10 cellular contexts compared by ENCODE assay signal in the genomic region with DNA sequence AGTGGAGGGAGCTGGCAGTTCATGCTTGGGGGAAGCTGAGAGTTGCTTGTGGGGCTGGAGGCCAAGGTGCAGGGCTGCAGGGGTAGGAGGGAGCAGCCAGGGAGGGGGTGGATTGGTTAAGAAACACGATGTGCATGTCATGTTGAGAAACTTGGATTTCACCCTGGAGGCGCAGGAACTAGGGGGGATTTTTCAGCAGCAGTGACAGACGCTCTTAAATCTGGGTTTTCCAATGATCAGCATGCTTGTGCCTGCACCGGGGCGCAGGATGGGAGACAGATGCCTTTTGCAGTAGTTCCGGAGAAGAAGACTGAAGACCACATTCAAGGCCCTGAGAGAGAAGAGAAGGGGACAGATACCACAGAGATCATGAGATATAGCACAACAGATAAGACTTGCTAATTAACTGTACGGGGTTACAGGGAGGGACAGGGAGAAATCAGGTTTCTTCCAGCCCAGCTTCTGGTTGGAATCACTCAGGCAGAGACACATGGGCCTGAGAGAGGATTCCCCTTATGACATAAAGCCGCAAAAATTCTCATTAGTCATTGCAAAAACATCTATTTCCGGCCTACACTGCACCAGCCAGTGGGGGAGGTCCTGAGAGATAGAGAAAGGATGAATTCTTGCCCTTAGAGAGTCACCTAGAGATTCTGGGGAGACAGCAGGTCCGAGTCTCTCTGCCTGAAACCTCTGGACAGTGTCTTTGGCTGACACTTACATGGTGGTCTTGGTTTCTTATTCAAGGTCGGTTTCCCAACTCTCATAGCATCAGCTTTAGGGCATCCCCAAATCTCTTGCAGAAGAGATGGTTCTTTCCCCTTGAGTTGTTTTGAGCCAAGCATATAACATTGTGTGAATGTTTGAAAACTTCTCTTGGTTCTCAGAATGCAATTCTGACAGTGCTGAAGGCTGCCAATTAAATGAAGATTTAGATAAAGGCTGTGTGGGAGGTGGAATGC. TPM values are rescaled to one million over a fixed set of nuclear protein-coding genes. Genes with fewer than 3 reads are reported as not detected.
DNase-seq lines count a peak whose midpoint lies in the region; ATAC-seq and TF ChIP-seq lines count a peak whose summit lies in the region.
"Had no signal": no experiment of that assay in that cellular context is flagged by ENCODE, and none has a peak within 500 bp of the region (broad histone marks: within the 10 kb centered on the region; RNA-seq: fewer than 3 reads in every experiment).

No MANE protein-coding gene starts in this region.

- in situ Hi-C loops in G401 (cut with HindIII; ENCODE audit: low sequenced_read_pairs): no loop called here

- no peaks in the 10 kb centered on the region for H3K9me3 ChIP-seq in cardiac muscle cell (ENCODE audit: low read depth)
- H3K9me3 ChIP-seq: thoracic aorta had no signal

- H3K36me3 ChIP-seq in cardiac muscle cell: no peaks in the 10 kb centered on the region
- H3K36me3 ChIP-seq: thoracic aorta had no signal

- DNase-seq in EL: peak; percentile 98
- DNase-seq in activated T-cell treated with anti-CD3 and anti-CD28 coated beads for 24 hours (ENCODE audit: low read depth): peak; percentile 42
- DNase-seq in cardiac muscle cell (ENCODE audit: low read depth in 1 of 2, low spot score in 1 of 2): peak; percentile 15 to 91
- peak; percentile 15 to 27 (median 23) for DNase-seq in stimulated activated CD4-positive, alpha-beta T cell treated with anti-CD3 and anti-CD28 coated beads, TNF-alpha, amount 100 ng/mL, for 24 hours (ENCODE audit: low read depth in 3 of 3)
- DNase-seq in G401 (ENCODE audit: low spot score): no peak
- no peak for DNase-seq in posterior vena cava (ENCODE audit: low spot score)

- H3K9me3 Mint-ChIP-seq in IgD-negative memory B cell: peaks cover 0 to 5% (median 2%) of the 10 kb centered on the region in 3 donors

- intact Hi-C loops in posterior vena cava (cut with DNase I): no loop called here

- no peak overlapping the region for H3K4me3 ChIP-seq in cardiac muscle cell
- H3K4me3 ChIP-seq: thoracic aorta had no signal

- H3K27ac Mint-ChIP-seq in IgD-negative memory B cell: peak overlapping the region in 2 of 3 donors; percentile 16 to 32

- no peaks in the 10 kb centered on the region for H3K36me3 Mint-ChIP-seq in IgD-negative memory B cell

- peaks cover 4% of the 10 kb centered on the region for H3K27me3 Mint-ChIP-seq in IgD-negative memory B cell

- peaks cover 24% of the 10 kb centered on the region for H3K4me1 ChIP-seq in cardiac muscle cell (ENCODE audit: low read depth)

- TF ChIP-seq CTCF in cardiac muscle cell (IDR thresholded peaks at IDR 0.05; ENCODE audit: low read depth, low read length): no peak

- H3K4me3 Mint-ChIP-seq in IgD-negative memory B cell: peak overlapping the region in 2 of 4 donors; percentile 59 to 84

- no peaks in the 10 kb centered on the region for H3K27me3 ChIP-seq in cardiac muscle cell

- H3K27ac ChIP-seq in cardiac muscle cell: no peak overlapping the region
- H3K27ac ChIP-seq: thoracic aorta, VCaP had no signal

- peak; percentile 76 for ATAC-seq in GM21717 (IDR thresholded peaks at IDR 0.05; ENCODE audit: unreplicated experiment)

- H3K4me1 Mint-ChIP-seq in IgD-negative memory B cell: peaks cover 15 to 24% (median 23%) of the 10 kb centered on the region in 3 donors

RNA-seq across cellular contexts. Expression of a gene that starts 27.1 kb away (rescaled TPM):
- 0.23 TPM for polyA plus RNA-seq in IgD-negative memory B cell
- 4.8 and 6.3 TPM in 2 replicates for total RNA-seq in cardiac muscle cell
- 2.9 and 6.1 TPM in 2 replicates for polyA plus RNA-seq in cardiac muscle cell
- 10.5 and 10.8 TPM in 2 replicates for total RNA-seq in G401 (2014; rRNA removed; shearing (Covaris generic))
- 10 to 100 TPM; 32.0 to 81.7 TPM for total RNA-seq in posterior vena cava

Comparison
In these comparisons a context has a peak if more than half of its experiments do, and no peak if none do; other contexts are left out.
1. DNase-seq: peak in EL (single experiment), activated T-cell treated with anti-CD3 and anti-CD28 coated beads for 24 hours (single experiment), cardiac muscle cell (2 of 2) and stimulated activated CD4-positive, alpha-beta T cell treated with anti-CD3 and anti-CD28 coated beads, TNF-alpha, amount 100 ng/mL, for 24 hours (3 of 3); none in G401 (single experiment) and posterior vena cava (single experiment).